ENCODE assay signal across 1 cellular context in genomic region chr20:35285806-35286076, GRCh38.
TF ChIP-seq lines count a peak whose summit lies in the region.

No MANE protein-coding gene starts in this region.

TF ChIP-seq in HepG2, 621 proteins besides CTCF, POLR2A, EP300 and RAD21 (continues in another document):
- TF ChIP-seq BRCA1 (CRISPR knock-in tag; IDR thresholded peaks at IDR 0.05) (no peak), ZNF597 (CRISPR knock-in tag; IDR thresholded peaks at IDR 0.05) (no peak), NFE2 (CRISPR knock-in tag; IDR thresholded peaks at IDR 0.05) (peak; percentile 93), TEAD3 (CRISPR knock-in tag; optimal IDR thresholded peaks at IDR 0.05; ENCODE audit: borderline replicate concordance) (peak; percentile 42), ZNF33B (CRISPR knock-in tag; IDR thresholded peaks at IDR 0.05) (no peak), MIER2 (CRISPR knock-in tag; IDR thresholded peaks at IDR 0.05) (no peak), NCOA2 (CRISPR knock-in tag; IDR thresholded peaks at IDR 0.05) (no peak; the same call in 1 of the 2 replicates), FOSL2 (CRISPR knock-in tag; IDR thresholded peaks at IDR 0.05) (peak; percentile 74), ELF1 (CRISPR knock-in tag; IDR thresholded peaks at IDR 0.05) (0 out of 2 replicates have a peak, but pooled peaks have one; percentile 7), CBX2 (IDR thresholded peaks at IDR 0.05; ENCODE audit: low read depth, low read length) (no peak), CBX2 (CRISPR knock-in tag; IDR thresholded peaks at IDR 0.05; ENCODE audit: low read depth) (no peak), RNF2 (conservative IDR thresholded peaks at IDR 0.05; ENCODE audit: low read depth) (no peak), LCORL (IDR thresholded peaks at IDR 0.05) (no peak), LCORL (CRISPR knock-in tag; IDR thresholded peaks at IDR 0.05) (peak; percentile 14; the same call in 1 of the 2 replicates), ZNF570 (CRISPR knock-in tag; IDR thresholded peaks at IDR 0.05; ENCODE audit: borderline replicate concordance) (no peak), ZNF274 (CRISPR knock-in tag; IDR thresholded peaks at IDR 0.05) (no peak), KDM5A (IDR thresholded peaks at IDR 0.05; ENCODE audit: borderline replicate concordance, low read length) (no peak), SPEN (CRISPR knock-in tag; IDR thresholded peaks at IDR 0.05; ENCODE audit: low read depth) (0 out of 2 replicates have a peak, but pooled peaks have one; percentile 9), ATF6 (CRISPR knock-in tag; conservative IDR thresholded peaks at IDR 0.05) (no peak), ELF3 (CRISPR knock-in tag; IDR thresholded peaks at IDR 0.05) (0 out of 2 replicates have a peak, but pooled peaks have one; percentile 54), ZNF543 (CRISPR knock-in tag; IDR thresholded peaks at IDR 0.05) (no peak), SP5 (CRISPR knock-in tag; IDR thresholded peaks at IDR 0.05; ENCODE audit: borderline replicate concordance, low read depth) (no peak), KMT2A (CRISPR knock-in tag; IDR thresholded peaks at IDR 0.05) (no peak), FUBP1 (CRISPR knock-in tag; IDR thresholded peaks at IDR 0.05; ENCODE audit: borderline replicate concordance) (0 out of 2 replicates have a peak, but pooled peaks have one; percentile 19), NFKBIZ (CRISPR knock-in tag; IDR thresholded peaks at IDR 0.05) (0 out of 2 replicates have a peak, but pooled peaks have one; percentile 13), RARA (CRISPR knock-in tag; IDR thresholded peaks at IDR 0.05) (no peak), ARHGAP35 (CRISPR knock-in tag; IDR thresholded peaks at IDR 0.05; ENCODE audit: borderline replicate concordance) (no peak), ZNF207 (IDR thresholded peaks at IDR 0.05; ENCODE audit: borderline replicate concordance) (peak; percentile 9; the same call in 1 of the 2 replicates), ZNF333 (CRISPR knock-in tag; IDR thresholded peaks at IDR 0.05; ENCODE audit: borderline replicate concordance) (no peak), WIZ (CRISPR knock-in tag; IDR thresholded peaks at IDR 0.05) (no peak), NR2F6 (IDR thresholded peaks at IDR 0.05) (no peak), NR2F6 (CRISPR knock-in tag; IDR thresholded peaks at IDR 0.05) (no peak), CAMTA2 (CRISPR knock-in tag; IDR thresholded peaks at IDR 0.05; ENCODE audit: borderline replicate concordance) (no peak), PCBP2 (optimal IDR thresholded peaks at IDR 0.05; ENCODE audit: low read depth, low read length, poor library complexity, severe bottlenecking) (peak; percentile 10), MLXIP (CRISPR knock-in tag; IDR thresholded peaks at IDR 0.05; ENCODE audit: borderline replicate concordance) (no peak), ZNF160 (CRISPR knock-in tag; IDR thresholded peaks at IDR 0.05) (no peak), SNAPC2 (CRISPR knock-in tag; IDR thresholded peaks at IDR 0.05) (no peak), ZNF615 (CRISPR knock-in tag; IDR thresholded peaks at IDR 0.05; ENCODE audit: borderline replicate concordance) (no peak), ZNF564 (CRISPR knock-in tag; IDR thresholded peaks at IDR 0.05) (0 out of 2 replicates have a peak, but pooled peaks have one; percentile 8), MAFG (CRISPR knock-in tag; IDR thresholded peaks at IDR 0.05) (peak; percentile 85; the same call in 1 of the 2 replicates), ZNF878 (CRISPR knock-in tag; IDR thresholded peaks at IDR 0.05) (no peak), ZNF580 (CRISPR knock-in tag; IDR thresholded peaks at IDR 0.05; ENCODE audit: borderline replicate concordance, low read depth) (no peak), ZBTB49 (CRISPR knock-in tag; IDR thresholded peaks at IDR 0.05; ENCODE audit: borderline replicate concordance) (no peak), BRF2 (CRISPR knock-in tag; IDR thresholded peaks at IDR 0.05) (no peak), ZBTB21 (CRISPR knock-in tag; IDR thresholded peaks at IDR 0.05) (peak; percentile 98), ZNF503 (CRISPR knock-in tag; IDR thresholded peaks at IDR 0.05) (no peak), ZNF331 (CRISPR knock-in tag; IDR thresholded peaks at IDR 0.05) (no peak), RBFOX2 (IDR thresholded peaks at IDR 0.05; ENCODE audit: low read depth, low read length) (peak; percentile 59), DNMT3B (CRISPR knock-in tag; conservative IDR thresholded peaks at IDR 0.05) (no peak), MAFK (conservative IDR thresholded peaks at IDR 0.05 in 1 of 2, IDR thresholded peaks at IDR 0.05 in 1 of 2; ENCODE audit: low read length in 2 of 2) (peak; percentile 100), GZF1 (CRISPR knock-in tag; IDR thresholded peaks at IDR 0.05) (no peak), CBFB (CRISPR knock-in tag; IDR thresholded peaks at IDR 0.05) (0 out of 2 replicates have a peak, but pooled peaks have one; percentile 23), MED1 (CRISPR knock-in tag; IDR thresholded peaks at IDR 0.05) (no peak), ZBTB43 (CRISPR knock-in tag; conservative IDR thresholded peaks at IDR 0.05) (no peak), ZNF18 (CRISPR knock-in tag; IDR thresholded peaks at IDR 0.05; ENCODE audit: insufficient replicate concordance) (no peak)
